In the genomic region with DNA sequence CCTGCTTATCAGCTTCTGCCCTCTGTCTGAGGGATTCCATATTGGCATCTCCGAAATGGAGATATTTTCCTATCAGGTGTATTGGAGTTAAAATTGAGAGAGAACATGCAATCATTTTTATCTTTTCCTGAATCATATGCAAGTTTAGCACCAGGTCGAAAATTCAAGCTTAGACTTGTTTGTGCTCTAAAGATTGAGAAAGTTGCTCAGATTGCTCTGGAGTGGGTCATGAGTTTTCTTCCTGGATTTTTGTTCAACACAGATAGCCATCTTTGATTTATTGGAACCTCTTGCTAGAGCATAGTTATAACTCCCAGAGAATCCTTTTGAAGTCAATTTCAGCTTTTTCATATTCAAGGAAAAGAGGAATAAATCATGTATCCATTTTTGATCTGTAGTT, we compare ENCODE assay signal across 16 cellular contexts.
"Had no signal": no experiment of that assay in that cellular context is flagged by ENCODE, and none has a peak within 500 bp of the region (broad histone marks: within the 10 kb centered on the region; RNA-seq: fewer than 3 reads in every experiment).

No MANE protein-coding gene starts in this region.

- H3K27me3 ChIP-seq: ascending aorta, esophagus muscularis mucosa, stomach had no signal

- H3K4me1 ChIP-seq: ascending aorta had no signal

- H3K9me3 ChIP-seq: ascending aorta, esophagus muscularis mucosa, lower lobe of right lung, stomach had no signal

- DNase-seq: activated CD4-positive, alpha-beta T cell treated with anti-CD3 and anti-CD28 coated beads, Interleukin-2, amount 50 U/mL, for 4 hours; activated effector memory CD4-positive, alpha-beta T cell treated with anti-CD3 and anti-CD28 coated beads, Interleukin-2, amount 50 U/mL, for 16 hours; activated naive CD4-positive, alpha-beta T cell treated with anti-CD3 and anti-CD28 coated beads, Interleukin-2, amount 50 U/mL, for 16 hours; activated T-cell treated with anti-CD3 and anti-CD28 coated beads, Interleukin-2, amount 50 U/mL, for 72 hours; cerebellar nuclear complex; cortex of kidney; left colon; lower lobe of right lung; midbrain; stimulated activated CD4-positive, alpha-beta T cell treated with anti-CD3 and anti-CD28 coated beads, Interleukin-4, amount 100 ng/mL, for 24 hours; stomach; WERI-Rb-1 had no signal

- H3K4me3 ChIP-seq: ascending aorta, esophagus muscularis mucosa, lower lobe of right lung, stomach had no signal

- H3K36me3 ChIP-seq: ascending aorta, esophagus muscularis mucosa, lower lobe of right lung, stomach, WERI-Rb-1 had no signal

- ATAC-seq: activated T-cell treated with anti-CD3 and anti-CD28 coated beads, Interleukin-2, amount 50 U/mL, for 72 hours; sciatic nerve; stimulated activated effector memory CD8-positive, alpha-beta T cell treated with anti-CD3 and anti-CD28 coated beads, Interleukin-12 subunit alpha, Interleukin-12 subunit beta, amount 100 ng/mL, for 72 hours had no signal

- H3K27ac ChIP-seq: ascending aorta, esophagus muscularis mucosa, lower lobe of right lung, stomach, WERI-Rb-1 had no signal
